In genomic region chr17:83091257-83092141, GRCh38 we compare ENCODE assay signal across 13 cellular contexts. TPM values are rescaled to one million over a fixed set of nuclear protein-coding genes. Genes with fewer than 3 reads are reported as not detected.
A peak's percentile ranks its signal among the peaks of the same experiment; 100 is the strongest.
DNase-seq lines count a peak whose midpoint lies in the region; ATAC-seq and TF ChIP-seq lines count a peak whose summit lies in the region.
"Had no signal": no experiment of that assay in that cellular context is flagged by ENCODE, and none has a peak within 500 bp of the region (broad histone marks: within the 10 kb centered on the region; RNA-seq: fewer than 3 reads in every experiment).

No MANE protein-coding gene starts in this region.

- WGBS in right cardiac atrium = 62% methylated on average over 35 of the region's 35 CpGs

- H3K27ac Mint-ChIP-seq in Calu3 (ENCODE audit: unreplicated experiment) (peak overlapping the region; percentile 83), progenitor cell of endocrine pancreas (peak overlapping the region; percentile 81)

- CTCF ChIA-PET in Calu3 (lab: Charles Lee) = interaction anchor here (0.6 to 1.4 kb wide), 3 partner anchors 14 to 320 kb away, joined by 3 to 4 read pairs (median 4); no protein-coding TSS in a partner anchor

- H3K27me3 ChIP-seq in ascending aorta = no peaks in the 10 kb centered on the region
- no peaks in the 10 kb centered on the region for H3K27me3 ChIP-seq in right cardiac atrium (ENCODE audit: control insufficient read depth, insufficient read depth)
- H3K27me3 ChIP-seq: SJSA1 had no signal

- H3K36me3 Mint-ChIP-seq in Calu3 (ENCODE audit: insufficient read depth, unreplicated experiment) (peaks cover 45% of the 10 kb centered on the region), progenitor cell of endocrine pancreas (ENCODE audit: insufficient read depth) (peaks cover 20% of the 10 kb centered on the region)

- H3K4me3 ChIP-seq in ascending aorta (peak overlapping the region; percentile 10 to 37), right cardiac atrium (ENCODE audit: low read length) (no peak overlapping the region)
- H3K4me3 ChIP-seq: SJSA1 had no signal

- peaks cover 27% of the 10 kb centered on the region for H3K4me1 Mint-ChIP-seq in Calu3 (ENCODE audit: low read depth, unreplicated experiment)
- peaks cover 18% of the 10 kb centered on the region for H3K4me1 Mint-ChIP-seq in progenitor cell of endocrine pancreas (ENCODE audit: low read depth)

- ATAC-seq in right cardiac atrium (peak; percentile 22 to 30), HG03378 (IDR thresholded peaks at IDR 0.05; ENCODE audit: unreplicated experiment) (no peak)

- BruUV-seq in Calu3 (replicated peaks; lab: Mats Ljungman, UMichigan) = TSS peak; percentile 98

- peak overlapping the region; percentile 59 to 65 for H3K27ac ChIP-seq in ascending aorta
- no peak overlapping the region for H3K27ac ChIP-seq in right cardiac atrium (ENCODE audit: low read length)
- H3K27ac ChIP-seq: SJSA1 had no signal

- DNase-seq in Calu3 (peak; percentile 82), ascending aorta (ENCODE audit: low spot score in 2 of 2) (no peak), right cardiac atrium (peak in 1 of 3 donors; percentile 81), progenitor cell of endocrine pancreas (ENCODE audit: low spot score, unreplicated experiment) (no peak), GDM1 (lab: John Stamatoyannopoulos, UW) (no peak), RKO (ENCODE audit: low spot score) (no peak), T-helper 9 cell (no peak)
- DNase-seq: activated CD4-positive, CD25-positive, alpha-beta regulatory T cell; DMS79; MV-4-11; occipital lobe had no signal

- H3K9me3 Mint-ChIP-seq in Calu3 (ENCODE audit: low read depth, unreplicated experiment) (no peaks in the 10 kb centered on the region), progenitor cell of endocrine pancreas (ENCODE audit: low read depth) (no peaks in the 10 kb centered on the region)

- H3K36me3 ChIP-seq in ascending aorta = peaks cover 52 to 72% of the 10 kb centered on the region in 2 donors

- H3K4me3 Mint-ChIP-seq in Calu3 (ENCODE audit: low read depth, unreplicated experiment) (peak overlapping the region; percentile 70), progenitor cell of endocrine pancreas (ENCODE audit: low read depth) (no peak overlapping the region)

- H3K9me3 ChIP-seq in ascending aorta = no peaks in the 10 kb centered on the region
- H3K9me3 ChIP-seq in right cardiac atrium (ENCODE audit: control insufficient read depth, low read length) = no peaks in the 10 kb centered on the region
- H3K9me3 ChIP-seq: SJSA1 had no signal

- H3K27me3 Mint-ChIP-seq in Calu3 (ENCODE audit: unreplicated experiment) (no peaks in the 10 kb centered on the region), progenitor cell of endocrine pancreas (no peaks in the 10 kb centered on the region)

- TF ChIP-seq CTCF in Calu3 (IDR thresholded peaks at IDR 0.05; ENCODE audit: unreplicated experiment) (no peak), ascending aorta (IDR thresholded peaks at IDR 0.05) (no peak), progenitor cell of endocrine pancreas (IDR thresholded peaks at IDR 0.05; ENCODE audit: unreplicated experiment) (no peak)

- intact Hi-C loops in Calu3 (cut with micrococcal nuclease; ENCODE audit: unreplicated experiment) = no loop called here
- intact Hi-C loops in ascending aorta (cut with DNase I) = no loop called here
- intact Hi-C loops in right cardiac atrium (cut with DNase I) = no loop called here

- H3K4me1 ChIP-seq in ascending aorta (peaks cover 19 to 60% of the 10 kb centered on the region in 2 donors), right cardiac atrium (ENCODE audit: control insufficient read depth, insufficient read depth, low read length) (no peaks in the 10 kb centered on the region)

RNA-seq across cellular contexts. Expression of gene METRNL, which starts 12.1 kb away (rescaled TPM):
- 29.0 and 40.9 TPM in 2 replicates for total RNA-seq in Calu3 (2022)
- 257 TPM for total RNA-seq in ascending aorta
- total RNA-seq in right cardiac atrium = 10 to 100 TPM; 57.3 to 77.1 (median 70.9) TPM
- polyA plus RNA-seq in right cardiac atrium = 67.9 TPM
- 54.6 and 56.2 TPM in 2 replicates for total RNA-seq in progenitor cell of endocrine pancreas
